ENCODE assay signal across 15 cellular contexts in the genomic region with DNA sequence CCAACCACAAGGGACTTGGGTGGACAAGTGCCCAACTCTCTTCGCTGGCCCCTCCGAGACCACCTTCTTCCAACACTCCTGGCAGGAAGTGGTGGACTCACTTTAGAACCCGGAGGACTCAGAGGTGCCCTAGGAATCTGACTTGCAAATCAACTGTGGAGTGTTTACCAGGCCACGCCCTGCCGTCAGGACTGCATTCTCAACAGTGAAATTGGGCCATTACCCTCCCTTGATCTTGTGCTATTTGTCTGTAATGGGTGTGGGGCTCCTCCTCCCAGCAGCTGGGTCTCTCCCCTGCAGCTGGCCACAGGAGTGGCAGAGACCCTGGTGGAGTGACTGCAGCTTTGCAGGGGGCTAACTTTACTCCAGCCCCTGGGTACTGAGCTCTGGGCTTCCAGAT.
DNase-seq lines count a peak whose midpoint lies in the region; ATAC-seq and TF ChIP-seq lines count a peak whose summit lies in the region.
"Had no signal": no experiment of that assay in that cellular context is flagged by ENCODE, and none has a peak within 500 bp of the region (broad histone marks: within the 10 kb centered on the region; RNA-seq: fewer than 3 reads in every experiment).

No MANE protein-coding gene starts in this region.

- H3K4me1 ChIP-seq in HEK293 (ENCODE audit: control insufficient read depth, insufficient read depth, low read length): no peaks in the 10 kb centered on the region

- CTCF ChIA-PET in HEK293 (lab: Yijun Ruan, JAX): interaction anchor here (0.6 kb wide), 1 partner anchor 330 kb away, joined by 6 read pairs; no protein-coding TSS in a partner anchor

- no peak overlapping the region for H3K4me3 ChIP-seq in HEK293 (ENCODE audit: low read depth, low read length)

- intact Hi-C loops in left colon (cut with DNase I, micrococcal nuclease): no loop called here

- DNase-seq in COR-L47 (lab: John Stamatoyannopoulos, UW): peak; percentile 60
- peak; percentile 90 for DNase-seq in NCI-H526 treated with DMSO at 0.1 percent for 48 hours (lab: John Stamatoyannopoulos, UW)
- peak in 1 of 2 donors; percentile 14 for DNase-seq in left colon
- no peak for DNase-seq in effector CD8-positive, alpha-beta T cell (lab: John Stamatoyannopoulos, UW)
- DNase-seq: ACHN; CD4-positive, alpha-beta memory T cell; EL; NCI-H146; NCI-H774; SHP77; T-helper 17 cell had no signal

- no peak overlapping the region for H3K27ac ChIP-seq in HEK293 (ENCODE audit: extremely low read depth, low read depth, low read length)

- ATAC-seq in left colon (peak; percentile 54), GM19023 (IDR thresholded peaks at IDR 0.05; ENCODE audit: unreplicated experiment) (no peak), HG02798 (IDR thresholded peaks at IDR 0.05; ENCODE audit: poor library complexity, unreplicated experiment) (no peak)
- ATAC-seq: HCT116, T-helper 17 cell had no signal

- H3K9me3 ChIP-seq in HEK293 (ENCODE audit: control insufficient read depth, insufficient read depth, low read depth, low read length): no peaks in the 10 kb centered on the region

- TF ChIP-seq CTCF in HEK293 (tag by site-specific recombination; IDR thresholded peaks at IDR 0.05): no peak

- H3K36me3 ChIP-seq in HEK293 (ENCODE audit: control insufficient read depth in 2 of 2, insufficient read depth in 1 of 2, low read length in 2 of 2): no peaks in the 10 kb centered on the region

- POLR2A ChIA-PET in HEK293 (lab: Yijun Ruan, JAX): no interaction called here

TF ChIP-seq in HEK293, 187 proteins besides CTCF, POLR2A, EP300 and RAD21:
- TF ChIP-seq ZNF223 (tag by site-specific recombination; IDR thresholded peaks at IDR 0.05) (no peak), ZNF2 (tag by site-specific recombination; IDR thresholded peaks at IDR 0.05) (no peak), GLIS1 (tag by site-specific recombination; IDR thresholded peaks at IDR 0.05) (0 out of 2 replicates have a peak, but pooled peaks have one; percentile 8)
- TF ChIP-seq, protein P1, sequence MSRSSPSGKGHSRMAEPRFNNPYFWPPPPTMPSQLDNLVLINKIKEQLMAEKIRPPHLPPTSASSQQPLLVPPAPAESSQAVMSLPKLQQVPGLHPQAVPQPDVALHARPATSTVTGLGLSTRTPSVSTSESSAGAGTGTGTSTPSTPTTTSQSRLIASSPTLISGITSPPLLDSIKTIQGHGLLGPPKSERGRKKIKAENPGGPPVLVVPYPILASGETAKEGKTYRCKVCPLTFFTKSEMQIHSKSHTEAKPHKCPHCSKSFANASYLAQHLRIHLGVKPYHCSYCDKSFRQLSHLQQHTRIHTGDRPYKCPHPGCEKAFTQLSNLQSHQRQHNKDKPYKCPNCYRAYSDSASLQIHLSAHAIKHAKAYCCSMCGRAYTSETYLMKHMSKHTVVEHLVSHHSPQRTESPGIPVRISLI (tag by site-specific recombination; IDR thresholded peaks at IDR 0.05): no peak
